ENCODE assay signal across 8 cellular contexts in the genomic region with DNA sequence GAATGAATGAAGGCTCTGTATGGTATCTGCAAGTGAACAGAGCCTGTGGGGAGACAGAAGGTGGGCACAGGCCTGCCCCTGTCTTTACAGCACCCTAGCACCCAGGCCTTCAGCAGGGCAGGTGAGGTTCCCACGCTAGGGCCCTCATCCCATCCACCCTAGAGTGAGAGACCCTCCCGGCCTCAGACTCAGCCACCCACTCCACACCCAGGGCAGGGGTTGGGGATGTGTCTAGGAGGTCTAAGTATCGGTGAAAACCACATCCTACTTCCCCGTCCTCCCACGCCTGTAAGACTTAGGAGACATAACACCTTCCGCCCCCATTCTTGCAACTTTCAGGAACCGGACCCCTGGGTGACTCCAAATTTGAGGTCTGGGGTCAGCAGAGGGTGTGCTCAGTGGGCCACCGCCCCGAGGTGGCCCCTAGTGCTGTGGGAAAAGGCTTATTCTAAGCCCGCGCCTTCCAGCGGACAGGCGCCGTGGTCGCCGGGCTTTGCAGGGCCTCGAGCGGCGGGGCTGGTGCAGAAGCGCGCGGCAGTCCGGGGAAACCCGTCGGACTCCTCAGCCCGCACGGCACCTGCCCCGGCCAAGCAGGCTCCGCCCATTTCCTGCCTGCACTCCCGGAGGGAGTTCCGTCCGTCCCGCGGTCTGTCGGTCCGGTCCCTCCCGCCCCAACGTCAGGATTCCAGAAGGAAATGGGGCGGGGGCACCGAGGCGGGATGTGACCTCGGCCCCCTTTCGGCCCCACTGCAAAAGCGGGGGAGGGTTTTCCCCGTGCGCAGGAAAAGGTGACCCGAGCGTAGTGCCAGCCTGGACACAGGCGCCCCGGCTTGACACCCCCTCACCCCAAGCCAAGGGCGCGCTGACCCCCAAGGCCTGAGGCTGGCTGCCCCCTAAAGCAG. TPM values are rescaled to one million over a fixed set of nuclear protein-coding genes. Genes with fewer than 3 reads are reported as not detected.
A peak's percentile ranks its signal among the peaks of the same experiment; 100 is the strongest.
DNase-seq lines count a peak whose midpoint lies in the region; ATAC-seq and TF ChIP-seq lines count a peak whose summit lies in the region.

No MANE protein-coding gene starts in this region.

- peaks cover 8% of the 10 kb centered on the region; the same call in 1 of the 2 replicates for H3K36me3 ChIP-seq in OCI-LY1 (ENCODE audit: insufficient read depth, low read length)
- H3K36me3 ChIP-seq in right atrium auricular region = no peaks in the 10 kb centered on the region

- H3K27me3 ChIP-seq in OCI-LY1 (ENCODE audit: insufficient read depth, low read length) (no peaks in the 10 kb centered on the region), right atrium auricular region (no peaks in the 10 kb centered on the region)

- peak; percentile 29 to 66 for DNase-seq in activated CD4-positive, alpha-beta T cell treated with anti-CD3 and anti-CD28 coated beads for 24 hours (ENCODE audit: low read depth in 2 of 2)
- DNase-seq in activated CD4-positive, alpha-beta T cell treated with anti-CD3 and anti-CD28 coated beads, Interleukin-2, amount 50 U/mL, for 4 hours = no peak
- DNase-seq in activated naive CD4-positive, alpha-beta T cell treated with anti-CD3 and anti-CD28 coated beads, Interleukin-2, amount 50 U/mL, for 16 hours = peak; percentile 39
- DNase-seq in right atrium auricular region (ENCODE audit: low spot score) (no peak), sciatic nerve (ENCODE audit: low spot score) (peak; percentile 81)

- H3K9ac ChIP-seq in OCI-LY1 (ENCODE audit: low read length) = peak overlapping the region; percentile 81

- TF ChIP-seq CTCF in OCI-LY1 (IDR thresholded peaks at IDR 0.05; ENCODE audit: low read length) = no peak
- no peak for TF ChIP-seq CTCF in right atrium auricular region (IDR thresholded peaks at IDR 0.05)

- H3K9me2 ChIP-seq in OCI-LY1 (ENCODE audit: low read depth, low read length) = no peaks in the 10 kb centered on the region

- intact Hi-C loops in sciatic nerve (cut with DNase I) = loop anchor here (5.0 kb wide), 1 partner anchor 441 kb away; a partner anchor contains a TSS

- no peaks in the 10 kb centered on the region for H4K20me1 ChIP-seq in OCI-LY1 (ENCODE audit: insufficient read depth, low read length)

- H3K4me1 ChIP-seq in OCI-LY1 (ENCODE audit: insufficient read depth, low read length, severe bottlenecking) (peaks cover 36% of the 10 kb centered on the region), right atrium auricular region (peaks cover 0 to 47% of the 10 kb centered on the region in 2 donors)

- H3K4me3 ChIP-seq in OCI-LY1 (ENCODE audit: low read depth, low read length, poor library complexity, severe bottlenecking) = peak overlapping the region; percentile 93
- H3K4me3 ChIP-seq in right atrium auricular region = peak overlapping the region; percentile 46 to 71

- H3K4me2 ChIP-seq in OCI-LY1 (ENCODE audit: low read length) = peak overlapping the region; percentile 100

- peak; percentile 28 for ATAC-seq in HG03045 (IDR thresholded peaks at IDR 0.05; ENCODE audit: unreplicated experiment)
- no peak for ATAC-seq in sciatic nerve
- no peak for ATAC-seq in HG03469 (IDR thresholded peaks at IDR 0.05; ENCODE audit: unreplicated experiment)

- H2AFZ ChIP-seq in OCI-LY1 (ENCODE audit: low read length) = no peak overlapping the region

- H3K27ac ChIP-seq in OCI-LY1 (ENCODE audit: low read depth, low read length, poor library complexity, severe bottlenecking) (peak overlapping the region; percentile 69), right atrium auricular region (peak overlapping the region; percentile 77)

- peaks cover 6% of the 10 kb centered on the region; the same call in 1 of the 2 replicates for H3K79me2 ChIP-seq in OCI-LY1 (ENCODE audit: insufficient read depth, low read length)

- H3K9me3 ChIP-seq in OCI-LY1 (ENCODE audit: low read length) (no peaks in the 10 kb centered on the region), right atrium auricular region (no peaks in the 10 kb centered on the region)

- peaks cover 4% of the 10 kb centered on the region; the same call in 1 of the 2 replicates for H3F3A ChIP-seq in OCI-LY1 (ENCODE audit: insufficient read depth, low read length)

RNA-seq across cellular contexts. Expression of a gene that starts 0.9 kb away (rescaled TPM):
- total RNA-seq in right atrium auricular region = 1 to 10 TPM; 3.1 to 3.7 TPM
- 2.9 TPM for total RNA-seq in sciatic nerve

RNA-seq across cellular contexts. Expression of a gene that starts 2.4 kb away (rescaled TPM):
- 10 to 100 TPM; 32.9 to 43.6 TPM for total RNA-seq in right atrium auricular region
- 60.4 TPM for total RNA-seq in sciatic nerve

RNA-seq across cellular contexts. Expression of a gene that starts 8.8 kb away (rescaled TPM):
- total RNA-seq in right atrium auricular region (1 to 10 TPM; 7.0 to 8.3 TPM), sciatic nerve (13.6 TPM)

RNA-seq across cellular contexts. Expression of a gene that starts 22.4 kb away (rescaled TPM):
- total RNA-seq in right atrium auricular region (10 to 100 TPM; 25.9 to 27.6 TPM), sciatic nerve (50.8 TPM)

RNA-seq across cellular contexts. Expression of a gene that starts 57.4 kb away (rescaled TPM):
- under 1 TPM; 0.07 to 0.35 TPM for total RNA-seq in right atrium auricular region
- total RNA-seq in sciatic nerve = 2.1 TPM

Comparison
In these comparisons a context has a peak if more than half of its experiments do, and no peak if none do; other contexts are left out.
1. DNase-seq: peak in activated CD4-positive, alpha-beta T cell treated with anti-CD3 and anti-CD28 coated beads for 24 hours (2 of 2), activated naive CD4-positive, alpha-beta T cell treated with anti-CD3 and anti-CD28 coated beads, Interleukin-2, amount 50 U/mL, for 16 hours (single experiment) and sciatic nerve (single experiment); none in activated CD4-positive, alpha-beta T cell treated with anti-CD3 and anti-CD28 coated beads, Interleukin-2, amount 50 U/mL, for 4 hours (0 of 2) and right atrium auricular region (single experiment).